26 cellular contexts compared by ENCODE assay signal in genomic region chr7:36456548-36456947, GRCh38.
"Had no signal": no experiment of that assay in that cellular context is flagged by ENCODE, and none has a peak within 500 bp of the region (broad histone marks: within the 10 kb centered on the region; RNA-seq: fewer than 3 reads in every experiment).

No MANE protein-coding gene starts in this region.

- H3K4me3 ChIP-seq: esophagus muscularis mucosa, pancreas, psoas muscle, smooth muscle cell, suprapubic skin, tibial artery had no signal

- H3K4me2 ChIP-seq: smooth muscle cell had no signal

- DNase-seq: activated CD4-positive, alpha-beta T cell treated with anti-CD3 and anti-CD28 coated beads for 1 hour; activated CD4-positive, alpha-beta T cell treated with anti-CD3 and anti-CD28 coated beads, Interleukin-2, amount 50 U/mL, for 1 hour; activated CD8-positive, alpha-beta T cell treated with anti-CD3 and anti-CD28 coated beads for 36 hours; activated effector memory CD4-positive, alpha-beta T cell treated with Interleukin-2 at 50 U/mL for 16 hours; activated naive CD4-positive, alpha-beta T cell treated with anti-CD3 and anti-CD28 coated beads for 36 hours; activated naive CD8-positive, alpha-beta T cell treated with anti-CD3 and anti-CD28 coated beads, Interleukin-2, amount 10 ng/mL, durations not matched to agents 7 days and 5 days; amniotic stem cell; brain microvascular endothelial cell; caudate nucleus; islet precursor cell; left cardiac atrium; left ventricle myocardium superior; naive thymus-derived CD4-positive, alpha-beta T cell; nucleus accumbens; pancreas; psoas muscle; stimulated activated naive CD4-positive, alpha-beta T cell; T-helper 2 cell; tibial artery had no signal

- H3K9me3 ChIP-seq: esophagus muscularis mucosa, pancreas, psoas muscle, suprapubic skin, tibial artery had no signal

- H3K27ac ChIP-seq: brain microvascular endothelial cell, esophagus muscularis mucosa, pancreas, psoas muscle, suprapubic skin, tibial artery had no signal

- H3K9me3 Mint-ChIP-seq: activated CD8-positive, alpha-beta T cell treated with anti-CD3 and anti-CD28 coated beads for 36 hours; activated naive CD4-positive, alpha-beta T cell treated with anti-CD3 and anti-CD28 coated beads for 36 hours; activated naive CD8-positive, alpha-beta T cell treated with anti-CD3 and anti-CD28 coated beads, Interleukin-2, amount 10 ng/mL, durations not matched to agents 7 days and 5 days; mesothelial cell of epicardium; naive thymus-derived CD4-positive, alpha-beta T cell; neural crest cell had no signal

- H3K4me3 Mint-ChIP-seq: activated CD8-positive, alpha-beta T cell treated with anti-CD3 and anti-CD28 coated beads for 36 hours; activated naive CD4-positive, alpha-beta T cell treated with anti-CD3 and anti-CD28 coated beads for 36 hours; activated naive CD8-positive, alpha-beta T cell treated with anti-CD3 and anti-CD28 coated beads, Interleukin-2, amount 10 ng/mL, durations not matched to agents 7 days and 5 days; mesothelial cell of epicardium; naive thymus-derived CD4-positive, alpha-beta T cell; neural crest cell had no signal

- H3K27ac Mint-ChIP-seq: activated CD8-positive, alpha-beta T cell treated with anti-CD3 and anti-CD28 coated beads for 36 hours; activated naive CD4-positive, alpha-beta T cell treated with anti-CD3 and anti-CD28 coated beads for 36 hours; activated naive CD8-positive, alpha-beta T cell treated with anti-CD3 and anti-CD28 coated beads, Interleukin-2, amount 10 ng/mL, durations not matched to agents 7 days and 5 days; mesothelial cell of epicardium; naive thymus-derived CD4-positive, alpha-beta T cell had no signal

- ATAC-seq: activated CD8-positive, alpha-beta T cell treated with anti-CD3 and anti-CD28 coated beads for 36 hours; left cardiac atrium; left ventricle myocardium superior; naive thymus-derived CD4-positive, alpha-beta T cell; pancreas; psoas muscle had no signal

- H3K27me3 ChIP-seq: brain microvascular endothelial cell, esophagus muscularis mucosa, pancreas, suprapubic skin, tibial artery had no signal

- FAIRE-seq: astrocyte, frontal cortex, pancreas had no signal

- H3K4me1 ChIP-seq: esophagus muscularis mucosa, pancreas, psoas muscle, suprapubic skin, tibial artery had no signal

- H3K4me1 Mint-ChIP-seq: activated naive CD8-positive, alpha-beta T cell treated with anti-CD3 and anti-CD28 coated beads, Interleukin-2, amount 10 ng/mL, durations not matched to agents 7 days and 5 days; mesothelial cell of epicardium; naive thymus-derived CD4-positive, alpha-beta T cell; neural crest cell had no signal

- H3K36me3 ChIP-seq: brain microvascular endothelial cell, esophagus muscularis mucosa, pancreas, tibial artery had no signal

- H3K27me3 Mint-ChIP-seq: activated CD8-positive, alpha-beta T cell treated with anti-CD3 and anti-CD28 coated beads for 36 hours; naive thymus-derived CD4-positive, alpha-beta T cell had no signal
